18 cellular contexts compared by ENCODE assay signal in the genomic region with DNA sequence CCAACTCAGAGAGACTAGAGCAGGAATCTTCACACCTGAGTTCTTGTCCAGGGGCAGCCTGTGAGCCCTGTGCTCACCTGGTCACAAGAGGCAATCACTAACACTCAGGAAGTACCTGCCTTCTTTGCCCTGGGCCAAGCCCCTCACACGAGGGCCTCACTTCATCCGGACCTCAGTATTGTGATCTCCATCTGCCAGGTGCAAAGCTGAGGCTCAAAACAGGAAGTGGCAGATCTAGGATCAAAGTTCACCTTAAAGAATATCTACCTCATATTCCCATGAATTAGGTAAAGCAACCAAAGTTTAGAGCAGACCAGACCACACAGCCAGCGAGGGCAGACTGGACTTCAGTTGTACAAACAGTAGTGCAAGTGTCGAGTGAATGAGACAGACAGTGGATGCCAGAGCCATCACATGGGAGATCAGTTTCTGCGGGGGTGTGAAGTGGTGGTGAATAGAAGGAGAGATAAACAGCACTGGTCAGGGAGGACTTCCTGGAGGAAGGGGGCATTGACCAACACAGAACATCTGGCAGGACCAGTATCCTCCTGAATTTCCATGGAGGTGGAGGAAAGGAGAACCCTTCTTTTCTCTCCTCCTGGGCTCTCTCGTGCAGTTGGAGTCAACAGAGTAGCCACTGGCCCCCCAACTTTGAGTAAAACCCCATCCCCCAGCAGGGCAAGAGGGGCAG.
"Had no signal": no experiment of that assay in that cellular context is flagged by ENCODE, and none has a peak within 500 bp of the region (broad histone marks: within the 10 kb centered on the region; RNA-seq: fewer than 3 reads in every experiment).

No MANE protein-coding gene starts in this region.

- H3K4me1 ChIP-seq: colonic mucosa, foreskin keratinocyte, psoas muscle, stomach, transverse colon had no signal

- DNase-seq: colonic mucosa; dermis blood vessel endothelial cell; erythroblast; foreskin keratinocyte; immature natural killer cell; left ventricle myocardium superior; mesendoderm; naive thymus-derived CD4-positive, alpha-beta T cell; psoas muscle; stimulated activated naive CD4-positive, alpha-beta T cell; stomach; substantia nigra; transverse colon had no signal

- ATAC-seq: foreskin keratinocyte; left ventricle myocardium superior; naive thymus-derived CD4-positive, alpha-beta T cell; psoas muscle; sciatic nerve had no signal

- H3K4me3 Mint-ChIP-seq: immature natural killer cell; naive thymus-derived CD4-positive, alpha-beta T cell had no signal

- H3K9me3 ChIP-seq: colonic mucosa, neutrophil, psoas muscle, stomach, thoracic aorta, transverse colon had no signal

- H3K36me3 ChIP-seq: colonic mucosa, neutrophil, stomach, thoracic aorta, transverse colon had no signal

- H3K4me3 ChIP-seq: colonic mucosa, psoas muscle, stomach, thoracic aorta, transverse colon had no signal

- FAIRE-seq: endothelial cell of umbilical vein, keratinocyte had no signal

- H3K27ac Mint-ChIP-seq: immature natural killer cell; naive thymus-derived CD4-positive, alpha-beta T cell had no signal

- H3K36me3 Mint-ChIP-seq: immature natural killer cell; naive thymus-derived CD4-positive, alpha-beta T cell had no signal

- H3K27ac ChIP-seq: colonic mucosa, foreskin keratinocyte, neutrophil, psoas muscle, stomach, thoracic aorta, transverse colon had no signal

- H3K27me3 ChIP-seq: colonic mucosa had no signal
